ENCODE assay signal across 12 cellular contexts in the genomic region with DNA sequence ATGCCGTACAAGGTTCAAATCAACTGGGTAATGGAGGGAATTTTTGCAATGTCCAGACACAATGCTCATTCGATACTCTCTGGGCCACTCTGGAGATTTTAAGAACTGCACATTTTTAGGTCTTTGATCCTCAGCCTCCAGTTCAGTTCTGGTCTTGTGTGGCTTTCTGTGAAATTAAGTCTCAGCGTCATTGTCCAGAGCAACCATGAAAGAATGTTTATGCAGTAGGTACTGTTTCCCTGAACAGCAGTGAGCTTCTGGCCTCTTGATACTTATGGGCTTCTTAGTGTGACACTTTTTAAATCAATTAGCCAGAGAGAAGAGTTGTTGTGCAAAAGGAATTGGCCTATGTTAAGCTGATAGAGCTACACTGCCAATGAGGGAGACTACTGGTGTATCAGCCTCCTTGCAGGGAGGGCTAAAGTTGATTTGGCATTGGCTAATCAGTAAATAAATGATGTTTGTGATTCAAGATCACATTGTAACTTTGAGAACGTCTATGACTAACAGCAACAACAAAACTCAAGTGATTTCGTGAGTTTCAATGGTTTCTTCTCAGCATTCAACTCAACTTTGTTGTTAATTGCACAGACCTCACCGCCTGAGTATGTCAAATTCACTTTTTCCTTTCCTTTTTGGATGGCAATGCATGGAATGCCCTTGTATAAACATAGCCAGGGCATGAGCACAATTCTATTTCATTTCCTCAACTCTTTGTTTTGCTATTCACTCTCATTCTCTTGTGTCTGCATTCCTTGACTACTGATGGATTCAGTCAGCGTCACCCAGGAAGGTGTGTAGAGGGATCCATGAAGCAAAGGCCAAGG.
DNase-seq lines count a peak whose midpoint lies in the region; ATAC-seq, FAIRE-seq and TF ChIP-seq lines count a peak whose summit lies in the region.
"Had no signal": no experiment of that assay in that cellular context is flagged by ENCODE, and none has a peak within 500 bp of the region (broad histone marks: within the 10 kb centered on the region; RNA-seq: fewer than 3 reads in every experiment).

No MANE protein-coding gene starts in this region.

- H3K4me3 ChIP-seq in fibroblast of lung (replicated peaks in 1 of 4; ENCODE audit: control extremely low read depth in 1 of 4, insufficient read depth in 1 of 4, low read depth in 3 of 4, low read length in 4 of 4) = no peak overlapping the region
- no peak overlapping the region for H3K4me3 ChIP-seq in pancreas

- 69 to 71% methylated on average over 7 of the region's 7 CpGs for WGBS in pancreas, 2 donors

- no peak overlapping the region for H2AFZ ChIP-seq in fibroblast of lung (ENCODE audit: low read length)

- intact Hi-C loops in pancreas (cut with DNase I) = no loop called here

- peak; percentile 80 for DNase-seq in Daoy (ENCODE audit: low read depth)
- peak; percentile 5 for DNase-seq in T1000 (lab: John Stamatoyannopoulos, UW)
- peak; percentile 58 to 98 for DNase-seq in fibroblast of lung (ENCODE audit: low read depth in 2 of 2)
- DNase-seq in pancreas = no peak
- DNase-seq in nucleus accumbens (lab: John Stamatoyannopoulos, UW) = no peak
- no peak for DNase-seq in globus pallidus (ENCODE audit: low spot score)
- DNase-seq in stimulated activated CD4-positive, alpha-beta T cell treated with anti-CD3 and anti-CD28 coated beads, Interleukin-15, amount 100 ng/mL, for 24 hours = no peak
- DNase-seq: activated T-cell treated with anti-CD3 and anti-CD28 coated beads, Interleukin-2, amount 50 U/mL, for 72 hours; DMS 273 treated with DMSO at 0.1 percent for 48 hours; kidney; retina had no signal

- TF ChIP-seq CTCF in fibroblast of lung (conservative IDR thresholded peaks at IDR 0.05 in 1 of 2, IDR thresholded peaks at IDR 0.05 in 1 of 2; ENCODE audit: low read depth in 1 of 2, low read length in 2 of 2) = no peak
- no peak for TF ChIP-seq CTCF in pancreas (IDR thresholded peaks at IDR 0.05)

- ATAC-seq in pancreas (peak; percentile 24 to 70 (median 54)), GM18909 (IDR thresholded peaks at IDR 0.05; ENCODE audit: poor library complexity, unreplicated experiment) (no peak)
- ATAC-seq: activated T-cell treated with anti-CD3 and anti-CD28 coated beads, Interleukin-2, amount 50 U/mL, for 72 hours had no signal

- no peak for FAIRE-seq in pancreas (lab: Jason Lieb, UNC)
- FAIRE-seq: kidney had no signal

- no peaks in the 10 kb centered on the region for H4K20me1 ChIP-seq in fibroblast of lung (ENCODE audit: control insufficient read depth, extremely low read depth, insufficient read depth, low read length)

- H3K27me3 ChIP-seq in fibroblast of lung (ENCODE audit: control insufficient read depth, insufficient read depth, low read length) (no peaks in the 10 kb centered on the region), pancreas (no peaks in the 10 kb centered on the region)

- no peak overlapping the region for H3K9ac ChIP-seq in fibroblast of lung (ENCODE audit: insufficient read depth, low read length)

- H3K9me3 ChIP-seq in fibroblast of lung (ENCODE audit: control insufficient read depth, insufficient read depth, low read depth, low read length) (no peaks in the 10 kb centered on the region), pancreas (no peaks in the 10 kb centered on the region)

- no peaks in the 10 kb centered on the region for H3K79me2 ChIP-seq in fibroblast of lung (ENCODE audit: control insufficient read depth, insufficient read depth, low read length)

- H3K4me1 ChIP-seq in fibroblast of lung (ENCODE audit: control insufficient read depth, extremely low read depth, insufficient read depth, low read length) = peaks cover 5% of the 10 kb centered on the region
- H3K4me1 ChIP-seq in pancreas = no peaks in the 10 kb centered on the region

- H3K27ac ChIP-seq in fibroblast of lung (ENCODE audit: insufficient read depth, low read length) = no peak overlapping the region
- peak overlapping the region in 2 of 4 donors; percentile 12 to 64 for H3K27ac ChIP-seq in pancreas

- no peak overlapping the region for H3K4me2 ChIP-seq in fibroblast of lung (ENCODE audit: extremely low read depth, insufficient read depth, low read length)

- H3K36me3 ChIP-seq in fibroblast of lung (ENCODE audit: control insufficient read depth, insufficient read depth, low read length) (no peaks in the 10 kb centered on the region), pancreas (no peaks in the 10 kb centered on the region)

Comparison
In these comparisons a context has a peak if more than half of its experiments do, and no peak if none do; other contexts are left out.
1. DNase-seq: peak in Daoy (single experiment), T1000 (single experiment) and fibroblast of lung (2 of 2); none in pancreas (0 of 6), nucleus accumbens (0 of 56), globus pallidus (single experiment) and stimulated activated CD4-positive, alpha-beta T cell treated with anti-CD3 and anti-CD28 coated beads, Interleukin-15, amount 100 ng/mL, for 24 hours (single experiment).